In the genomic region with DNA sequence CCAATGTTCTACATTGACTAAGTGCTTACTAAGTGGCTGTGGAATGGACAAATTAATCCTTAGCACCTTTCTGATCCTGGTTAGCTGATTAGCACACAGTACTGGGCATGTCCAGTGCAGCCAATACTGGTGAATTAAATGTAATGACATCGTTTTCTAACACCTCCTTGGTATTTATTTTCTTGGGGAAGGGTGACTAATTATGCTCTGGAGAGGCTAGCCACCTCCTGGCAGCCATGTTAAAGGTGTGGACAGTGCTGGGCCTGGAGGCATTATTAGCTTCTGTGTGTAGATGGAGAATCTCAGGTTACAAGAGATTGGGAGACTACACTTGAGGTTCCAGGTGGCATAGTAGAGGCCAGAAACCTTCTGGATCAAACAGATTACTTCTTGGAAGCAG, we compare ENCODE assay signal across 19 cellular contexts.
A peak's percentile ranks its signal among the peaks of the same experiment; 100 is the strongest.
DNase-seq lines count a peak whose midpoint lies in the region; ATAC-seq and TF ChIP-seq lines count a peak whose summit lies in the region.
"Had no signal": no experiment of that assay in that cellular context is flagged by ENCODE, and none has a peak within 500 bp of the region (broad histone marks: within the 10 kb centered on the region; RNA-seq: fewer than 3 reads in every experiment).

No MANE protein-coding gene starts in this region.

- H3F3A ChIP-seq in PC-3 (ENCODE audit: low read length, unreplicated experiment) = no peaks in the 10 kb centered on the region

- H3K27me3 ChIP-seq in HCT116 (ENCODE audit: insufficient read depth, low read length) (no peaks in the 10 kb centered on the region), PC-3 (ENCODE audit: low read length) (no peaks in the 10 kb centered on the region), dorsolateral prefrontal cortex (no peaks in the 10 kb centered on the region), SJCRH30 (no peaks in the 10 kb centered on the region)

- no peak for TF ChIP-seq RAD21 in HCT116 (IDR thresholded peaks at IDR 0.05; ENCODE audit: low read depth)

- H2AFZ ChIP-seq in HCT116 (ENCODE audit: low read depth, low read length, poor library complexity, severe bottlenecking) = no peak overlapping the region
- no peak overlapping the region for H2AFZ ChIP-seq in PC-3 (ENCODE audit: low read length)

- peak; percentile 20; the same call in 1 of the 2 replicates for ATAC-seq in HCT116
- peak; percentile 40; the same call in 1 of the 2 replicates for ATAC-seq in PC-3
- no peak for ATAC-seq in stimulated activated naive CD8-positive, alpha-beta T cell treated with anti-CD3 and anti-CD28 coated beads, Interleukin-15, Interleukin-2, amounts not matched to agents 100 U/mL and 50 U/mL, for 24 hours
- ATAC-seq: CD8-positive, alpha-beta T cell had no signal

- H4K20me1 ChIP-seq in HCT116 (ENCODE audit: insufficient read depth) = no peaks in the 10 kb centered on the region
- no peaks in the 10 kb centered on the region for H4K20me1 ChIP-seq in PC-3 (ENCODE audit: low read length)

- H3K9ac ChIP-seq in HCT116 (ENCODE audit: low read length) (no peak overlapping the region), PC-3 (ENCODE audit: low read length) (no peak overlapping the region)

- H3K9me2 ChIP-seq in HCT116 (ENCODE audit: insufficient read depth) (no peaks in the 10 kb centered on the region), PC-3 (replicated peaks; ENCODE audit: low read length) (no peaks in the 10 kb centered on the region)

- TF ChIP-seq CTCF in HCT116 (IDR thresholded peaks at IDR 0.05 in 2 of 3, conservative IDR thresholded peaks at IDR 0.05 in 1 of 3; ENCODE audit: borderline replicate concordance in 1 of 3, insufficient read depth in 1 of 3, low read depth in 2 of 3, low read length in 2 of 3) (no peak), PC-3 (conservative IDR thresholded peaks at IDR 0.05; ENCODE audit: low read depth, low read length) (no peak), dorsolateral prefrontal cortex (IDR thresholded peaks at IDR 0.05 in 54 of 56, conservative IDR thresholded peaks at IDR 0.05 in 2 of 56; ENCODE audit: low read depth in 1 of 56, partially characterized antibody in 56 of 56) (no peak)

- CTCF ChIA-PET in HCT116 (lab: Charles Lee) = no interaction called here
- CTCF ChIA-PET in PC-3 (lab: Charles Lee) = interaction anchor here (0.6 kb wide), 1 partner anchor 362 kb away, joined by 7 read pairs; no protein-coding TSS in a partner anchor

- H3K9me3 ChIP-seq in HCT116 (ENCODE audit: control insufficient read depth in 1 of 2, insufficient read depth in 1 of 2, low read depth in 1 of 2, low read length in 2 of 2) (no peaks in the 10 kb centered on the region), PC-3 (ENCODE audit: low read length) (no peaks in the 10 kb centered on the region), SJCRH30 (replicated peaks) (no peaks in the 10 kb centered on the region)
- H3K9me3 ChIP-seq: Caco-2 had no signal

- intact Hi-C loops in HCT116 (cut with micrococcal nuclease) (no loop called here), PC-3 (cut with micrococcal nuclease) (no loop called here), dorsolateral prefrontal cortex (cut with DNase I) (loop anchor here in 1 of 2 donors (1.0 kb wide), 1 partner anchor 19 kb away; no protein-coding TSS in a partner anchor)

- POLR2A ChIA-PET in HCT116 (lab: Charles Lee) (no interaction called here), PC-3 (lab: Charles Lee; ENCODE audit: unreplicated experiment) (interaction anchor here (0.5 to 0.6 kb wide), 2 partner anchors 234 to 960 kb away, joined by 4 to 29 read pairs; no protein-coding TSS in a partner anchor)

- no peaks in the 10 kb centered on the region for H3K79me2 ChIP-seq in HCT116 (ENCODE audit: insufficient read depth, low read length)
- H3K79me2 ChIP-seq in PC-3 (ENCODE audit: low read length) = no peaks in the 10 kb centered on the region

- no peak overlapping the region for H3K27ac ChIP-seq in HCT116 (ENCODE audit: low read depth, low read length)
- no peak overlapping the region for H3K27ac ChIP-seq in PC-3 (ENCODE audit: low read length)
- peak overlapping the region in 49 of 59 donors; percentile 2 to 88 (median 59) for H3K27ac ChIP-seq in dorsolateral prefrontal cortex
- no peak overlapping the region for H3K27ac ChIP-seq in SJCRH30
- H3K27ac ChIP-seq: C4-2B had no signal

- H3K36me3 ChIP-seq in HCT116 (ENCODE audit: control insufficient read depth in 1 of 2, insufficient read depth in 2 of 2, low read length in 2 of 2) (no peaks in the 10 kb centered on the region), PC-3 (ENCODE audit: low read depth, low read length) (no peaks in the 10 kb centered on the region), SJCRH30 (no peaks in the 10 kb centered on the region)

- H3K4me2 ChIP-seq in HCT116 (ENCODE audit: low read length) (peak overlapping the region; percentile 17; the same call in 1 of the 2 replicates), PC-3 (ENCODE audit: low read length) (no peak overlapping the region)

- no peak for TF ChIP-seq POLR2A in HCT116 (IDR thresholded peaks at IDR 0.05; ENCODE audit: borderline replicate concordance, extremely low read depth, insufficient read depth, insufficient read length)

- no peak for DNase-seq in HCT116 (ENCODE audit: low read depth, low spot score)
- no peak for DNase-seq in PC-3
- DNase-seq in dorsolateral prefrontal cortex = no peak
- DNase-seq in kidney tubule cell (ENCODE audit: low spot score) = peak; percentile 39
- DNase-seq in SJCRH30 = no peak
- DNase-seq in stimulated activated naive CD8-positive, alpha-beta T cell treated with anti-CD3 and anti-CD28 coated beads, Interleukin-15, Interleukin-2, amounts not matched to agents 100 U/mL and 50 U/mL, for 24 hours = no peak
- no peak for DNase-seq in HuH-7.5 (ENCODE audit: low spot score)
- DNase-seq: Caco-2; CD8-positive, alpha-beta T cell; DMS79; HCEC 1CT; NCI-H1092 treated with DMSO at 0.1 percent for 48 hours; NCI-H1436; NCI-H187 treated with DMSO at 0.1 percent for 48 hours; NCI-H446 treated with DMSO at 0.1 percent for 48 hours; NCI-H526 treated with DMSO at 0.1 percent for 48 hours; SHP77; T-helper 1 cell had no signal

- BruUV-seq in HCT116 (replicated peaks; lab: Mats Ljungman, UMichigan) (no TSS peak), PC-3 (replicated peaks; lab: Mats Ljungman, UMichigan) (no TSS peak)

- RAD21 ChIA-PET in HCT116 (lab: Charles Lee; ENCODE audit: low non-redundant PET in 1 of 2, low total read pairs in 2 of 2, uncharacterized antibody in 2 of 2, unreplicated experiment in 2 of 2) = no interaction called here

- peaks cover 4 to 26% of the 10 kb centered on the region in 2 experiments; a peak in 3 of 4 replicates for H3K4me1 ChIP-seq in HCT116 (ENCODE audit: control insufficient read depth in 1 of 2, insufficient read depth in 2 of 2, low read length in 2 of 2)
- peaks cover 7% of the 10 kb centered on the region; the same call in 1 of the 2 replicates for H3K4me1 ChIP-seq in PC-3 (ENCODE audit: insufficient read depth, low read length)
- no peaks in the 10 kb centered on the region for H3K4me1 ChIP-seq in SJCRH30
- H3K4me1 ChIP-seq: Caco-2 had no signal

- H3K4me3 ChIP-seq in HCT116 (replicated peaks in 1 of 2; ENCODE audit: low read depth in 1 of 2, low read length in 2 of 2) (no peak overlapping the region), PC-3 (ENCODE audit: low read length) (no peak overlapping the region), dorsolateral prefrontal cortex (no peak overlapping the region), SJCRH30 (no peak overlapping the region)

TF ChIP-seq in HCT116, 20 proteins besides CTCF, POLR2A, EP300 and RAD21:
- TF ChIP-seq FOSL1 (IDR thresholded peaks at IDR 0.05; ENCODE audit: low read depth) (0 out of 2 replicates have a peak, but pooled peaks have one; percentile 4), POLR2AphosphoS5 (IDR thresholded peaks at IDR 0.05; ENCODE audit: low read depth, low read length) (no peak)

Comparison
In these comparisons a context has a peak if more than half of its experiments do, and no peak if none do; other contexts are left out.
1. H3K27ac ChIP-seq: peak in dorsolateral prefrontal cortex (49 of 59); none in HCT116 (single experiment), PC-3 (single experiment) and SJCRH30 (single experiment).